In genomic region chr16:20901068-20901440, GRCh38 we compare ENCODE assay signal across 8 cellular contexts. TPM values are rescaled to one million over a fixed set of nuclear protein-coding genes. Genes with fewer than 3 reads are reported as not detected.
DNase-seq lines count a peak whose midpoint lies in the region; ATAC-seq and TF ChIP-seq lines count a peak whose summit lies in the region.

No MANE protein-coding gene starts in this region.

- intact Hi-C loops in colonic mucosa (cut with DNase I) (no loop called here), head of caudate nucleus (cut with DNase I) (no loop called here)

- H3K9ac ChIP-seq in Loucy (ENCODE audit: low read depth, low read length, poor library complexity, severe bottlenecking) (peak overlapping the region; percentile 88), colonic mucosa (ENCODE audit: low read depth in 2 of 2, low read length in 2 of 2) (peak overlapping the region; percentile 92 to 97), muscle layer of colon (ENCODE audit: low read length) (peak overlapping the region; percentile 90)

- H3K9me3 ChIP-seq in Loucy (ENCODE audit: insufficient read depth, low read depth, low read length), result no peaks in the 10 kb centered on the region
- no peaks in the 10 kb centered on the region for H3K9me3 ChIP-seq in colonic mucosa
- no peaks in the 10 kb centered on the region for H3K9me3 ChIP-seq in muscle layer of colon (ENCODE audit: low read length)

- H4K20me1 ChIP-seq in Loucy (ENCODE audit: insufficient read depth, low read length, poor library complexity, severe bottlenecking), result peaks cover 36% of the 10 kb centered on the region

- H3K36me3 ChIP-seq in Loucy (ENCODE audit: insufficient read depth, low read length) (no peaks in the 10 kb centered on the region), colonic mucosa (no peaks in the 10 kb centered on the region), muscle layer of colon (ENCODE audit: insufficient read depth, low read length) (peaks cover 15% of the 10 kb centered on the region)

- H3F3A ChIP-seq in Loucy (ENCODE audit: low read depth), result peaks cover 6% of the 10 kb centered on the region; the same call in 1 of the 2 replicates

- H3K27ac ChIP-seq in colonic mucosa, result peak overlapping the region; percentile 95
- H3K27ac ChIP-seq in muscle layer of colon (ENCODE audit: low read depth, low read length), result peak overlapping the region; percentile 100

- DNase-seq in colonic mucosa (no peak), cortex of kidney (lab: John Stamatoyannopoulos, UW) (no peak), head of caudate nucleus (no peak), 8988T (no peak)
- no peak for DNase-seq in stimulated activated CD4-positive, alpha-beta T cell treated with anti-CD3 and anti-CD28 coated beads, Interleukin-15, amount 100 ng/mL, for 24 hours

- H3K79me2 ChIP-seq in Loucy (ENCODE audit: insufficient read depth, low read length), result peaks cover 70% of the 10 kb centered on the region

- H3K4me3 ChIP-seq in Loucy (ENCODE audit: low read length, poor library complexity, severe bottlenecking) (peak overlapping the region; percentile 86), colonic mucosa (peak overlapping the region; percentile 74), muscle layer of colon (ENCODE audit: low read depth in 1 of 2, low read length in 2 of 2) (peak overlapping the region; percentile 82 to 92)

- H3K4me2 ChIP-seq in Loucy (ENCODE audit: low read depth, low read length, poor library complexity, severe bottlenecking), result peak overlapping the region; percentile 73

- H3K9me2 ChIP-seq in Loucy (replicated peaks; ENCODE audit: low read depth, low read length), result no peaks in the 10 kb centered on the region

- ATAC-seq in GM18511 (IDR thresholded peaks at IDR 0.05; ENCODE audit: unreplicated experiment), result peak; percentile 6

- TF ChIP-seq CTCF in Loucy (conservative IDR thresholded peaks at IDR 0.05; ENCODE audit: low read length), result no peak
- no peak for TF ChIP-seq CTCF in colonic mucosa (IDR thresholded peaks at IDR 0.05)

- H3K4me1 ChIP-seq in Loucy (ENCODE audit: insufficient read depth, low read length, poor library complexity, severe bottlenecking), result peaks cover 74% of the 10 kb centered on the region
- H3K4me1 ChIP-seq in colonic mucosa, result peaks cover 17% of the 10 kb centered on the region
- peaks cover 59% of the 10 kb centered on the region for H3K4me1 ChIP-seq in muscle layer of colon (ENCODE audit: insufficient read depth, low read length)

- peak overlapping the region; percentile 90 for H2AFZ ChIP-seq in Loucy (ENCODE audit: low read length)

- H3K27me3 ChIP-seq in Loucy (ENCODE audit: insufficient read depth, low read length, poor library complexity, severe bottlenecking) (no peaks in the 10 kb centered on the region), colonic mucosa (no peaks in the 10 kb centered on the region), muscle layer of colon (ENCODE audit: control insufficient read depth in 1 of 2, insufficient read depth in 2 of 2, low read length in 2 of 2) (no peaks in the 10 kb centered on the region)

RNA-seq across cellular contexts. Expression of gene LYRM1, which starts 0.5 kb away (rescaled TPM):
- 10 to 100 TPM; 17.6 to 21.2 TPM for total RNA-seq in colonic mucosa

RNA-seq across cellular contexts. Expression of gene DCUN1D3, which starts 0.9 kb away (rescaled TPM):
- total RNA-seq in colonic mucosa, result 10 to 100 TPM in 1 of 2 donors, 1 to 10 TPM in 1; 6.0 to 15.0 TPM
